Comparison of ENCODE assay signal across 8 cellular contexts in genomic region chr1:155001438-155001687, GRCh38. TPM values are rescaled to one million over a fixed set of nuclear protein-coding genes. Genes with fewer than 3 reads are reported as not detected.
DNase-seq lines count a peak whose midpoint lies in the region; ATAC-seq and TF ChIP-seq lines count a peak whose summit lies in the region.

No MANE protein-coding gene starts in this region.

- DNase-seq in CD4-positive, alpha-beta T cell, result peak in 1 of 10 experiments; percentile 56
- DNase-seq in colonic mucosa, result no peak
- no peak for DNase-seq in natural killer cell treated with Interleukin-12 subunit alpha and Interleukin-12 subunit beta and Interleukin-15 and Interleukin-18, amount 100 ng/mL, for 72 hours (ENCODE audit: low spot score)
- DNase-seq in T-helper 9 cell, result no peak
- DNase-seq in NCI-H1436 (lab: John Stamatoyannopoulos, UW), result no peak

- H2AFZ ChIP-seq in KMS-11 (ENCODE audit: low read depth), result peak overlapping the region; percentile 62

- POLR2A ChIA-PET in CD4-positive, alpha-beta T cell (lab: Charles Lee), result interaction anchor here (1.0 to 10.2 kb wide), 7 partner anchors 9 to 65 kb away, joined by 4 to 189 read pairs (median 28); partner anchors contain the start of genes CKS1B, FLAD1, PBXIP1 and PMVK

- H3K27me3 Mint-ChIP-seq in CD4-positive, alpha-beta T cell, result no peaks in the 10 kb centered on the region
- H3K27me3 Mint-ChIP-seq in natural killer cell treated with Interleukin-12 subunit alpha and Interleukin-12 subunit beta and Interleukin-15 and Interleukin-18, amount 100 ng/mL, for 72 hours, result no peaks in the 10 kb centered on the region

- peaks cover 15% of the 10 kb centered on the region for H3K36me3 Mint-ChIP-seq in CD4-positive, alpha-beta T cell (ENCODE audit: low read depth)
- no peaks in the 10 kb centered on the region for H3K36me3 Mint-ChIP-seq in natural killer cell treated with Interleukin-12 subunit alpha and Interleukin-12 subunit beta and Interleukin-15 and Interleukin-18, amount 100 ng/mL, for 72 hours

- no peaks in the 10 kb centered on the region for H3K9me3 Mint-ChIP-seq in CD4-positive, alpha-beta T cell
- H3K9me3 Mint-ChIP-seq in natural killer cell treated with Interleukin-12 subunit alpha and Interleukin-12 subunit beta and Interleukin-15 and Interleukin-18, amount 100 ng/mL, for 72 hours, result no peaks in the 10 kb centered on the region

- peak overlapping the region; percentile 90 for H3K27ac Mint-ChIP-seq in CD4-positive, alpha-beta T cell
- H3K27ac Mint-ChIP-seq in natural killer cell treated with Interleukin-12 subunit alpha and Interleukin-12 subunit beta and Interleukin-15 and Interleukin-18, amount 100 ng/mL, for 72 hours, result peak overlapping the region; percentile 94 to 95

- H3K4me1 ChIP-seq in KMS-11 (ENCODE audit: low read depth, poor library complexity, severe bottlenecking) (peaks cover 51% of the 10 kb centered on the region), colonic mucosa (peaks cover 22% of the 10 kb centered on the region)

- peak overlapping the region; percentile 41 for H3K4me2 ChIP-seq in KMS-11

- no peaks in the 10 kb centered on the region for H3K9me3 ChIP-seq in CD4-positive, alpha-beta T cell (ENCODE audit: control insufficient read depth, low read length)
- no peaks in the 10 kb centered on the region for H3K9me3 ChIP-seq in colonic mucosa

- intact Hi-C loops in CD4-positive, alpha-beta T cell (cut with DNase I, micrococcal nuclease), result loop anchor here (1.0 to 5.0 kb wide), 5 partner anchors 16 to 61 kb away; partner anchors contain the start of genes EFNA4 (in 2 of the 2) and CKS1B (in 1 of the 2)
- intact Hi-C loops in colonic mucosa (cut with DNase I), result no loop called here

- TF ChIP-seq CTCF in CD4-positive, alpha-beta T cell (IDR thresholded peaks at IDR 0.05), result no peak
- no peak for TF ChIP-seq CTCF in KMS-11 (conservative IDR thresholded peaks at IDR 0.05; ENCODE audit: low read depth, low read length)
- TF ChIP-seq CTCF in colonic mucosa (IDR thresholded peaks at IDR 0.05), result no peak

- no peak for ATAC-seq in CD4-positive, alpha-beta T cell (ENCODE audit: poor library complexity)
- ATAC-seq in natural killer cell treated with Interleukin-12 subunit alpha and Interleukin-12 subunit beta and Interleukin-15 and Interleukin-18, amount 100 ng/mL, for 72 hours, result no peak
- ATAC-seq in HG02678 (IDR thresholded peaks at IDR 0.05; ENCODE audit: unreplicated experiment) (no peak), GM19351 (IDR thresholded peaks at IDR 0.05; ENCODE audit: unreplicated experiment) (no peak)

- CTCF ChIA-PET in CD4-positive, alpha-beta T cell (lab: Charles Lee), result interaction anchor here (1.1 to 13.2 kb wide), 2 partner anchors 17 to 40 kb away, joined by 4 to 159 read pairs; partner anchors contain the start of gene PYGO2

- H3K4me3 ChIP-seq in KMS-11 (IDR thresholded peaks at IDR 0.05; ENCODE audit: insufficient read depth, low read depth, low read length) (peak overlapping the region; percentile 99), colonic mucosa (peak overlapping the region; percentile 83)

- peak overlapping the region; percentile 99 for H3K4me3 Mint-ChIP-seq in CD4-positive, alpha-beta T cell
- H3K4me3 Mint-ChIP-seq in natural killer cell treated with Interleukin-12 subunit alpha and Interleukin-12 subunit beta and Interleukin-15 and Interleukin-18, amount 100 ng/mL, for 72 hours, result peak overlapping the region; percentile 95

- H3K36me3 ChIP-seq in KMS-11 (ENCODE audit: insufficient read depth) (no peaks in the 10 kb centered on the region), colonic mucosa (no peaks in the 10 kb centered on the region)

- H3K4me1 Mint-ChIP-seq in CD4-positive, alpha-beta T cell (ENCODE audit: low read depth), result peaks cover 60% of the 10 kb centered on the region
- peaks cover 36 to 41% of the 10 kb centered on the region in 2 donors for H3K4me1 Mint-ChIP-seq in natural killer cell treated with Interleukin-12 subunit alpha and Interleukin-12 subunit beta and Interleukin-15 and Interleukin-18, amount 100 ng/mL, for 72 hours (ENCODE audit: low read depth in 2 of 2)

- H3K27ac ChIP-seq in CD4-positive, alpha-beta T cell (ENCODE audit: low read depth, low read length), result peak overlapping the region; percentile 96
- H3K27ac ChIP-seq in KMS-11, result peak overlapping the region; percentile 91
- peak overlapping the region; percentile 95 for H3K27ac ChIP-seq in colonic mucosa

- no peaks in the 10 kb centered on the region for H4K20me1 ChIP-seq in KMS-11 (ENCODE audit: insufficient read depth)

- H3K9ac ChIP-seq in KMS-11, result peak overlapping the region; percentile 84
- H3K9ac ChIP-seq in colonic mucosa (ENCODE audit: low read depth in 2 of 2, low read length in 2 of 2), result peak overlapping the region; percentile 87 to 92

- H3K27me3 ChIP-seq in CD4-positive, alpha-beta T cell (ENCODE audit: control insufficient read depth, insufficient read depth, low read length), result no peaks in the 10 kb centered on the region
- no peaks in the 10 kb centered on the region for H3K27me3 ChIP-seq in KMS-11 (ENCODE audit: insufficient read depth, low read depth)
- no peaks in the 10 kb centered on the region for H3K27me3 ChIP-seq in colonic mucosa

- peaks cover 37% of the 10 kb centered on the region for H3K79me2 ChIP-seq in KMS-11 (ENCODE audit: insufficient read depth, low read depth)

RNA-seq across cellular contexts. Expression of gene ZBTB7B, which starts 1.2 kb away (rescaled TPM):
- total RNA-seq in CD4-positive, alpha-beta T cell, result 10 to 100 TPM; 22.8 to 25.1 TPM
- 100 to 1,000 TPM; 185 to 205 TPM for total RNA-seq in colonic mucosa
- total RNA-seq in natural killer cell treated with Interleukin-12 subunit alpha and Interleukin-12 subunit beta and Interleukin-15 and Interleukin-18, amount 100 ng/mL, for 72 hours, result 100 to 1,000 TPM in 1 of 2 donors, 10 to 100 TPM in 1; 78.4 to 107 TPM

RNA-seq across cellular contexts. Expression of gene LENEP, which starts 8.0 kb away (rescaled TPM):
- not detected for total RNA-seq in CD4-positive, alpha-beta T cell
- total RNA-seq in colonic mucosa, result not detected
- total RNA-seq in natural killer cell treated with Interleukin-12 subunit alpha and Interleukin-12 subunit beta and Interleukin-15 and Interleukin-18, amount 100 ng/mL, for 72 hours, result 1 to 10 TPM in 1 of 2 donors, under 1 TPM in 1; 0.48 to 4.3 TPM

RNA-seq across cellular contexts. Expression of gene FLAD1, which starts 18.2 kb away (rescaled TPM):
- total RNA-seq in CD4-positive, alpha-beta T cell, result 10 to 100 TPM; 16.7 to 19.4 TPM
- total RNA-seq in colonic mucosa, result 10 to 100 TPM; 28.2 to 46.1 TPM
- 10 to 100 TPM; 53.1 to 84.2 TPM for total RNA-seq in natural killer cell treated with Interleukin-12 subunit alpha and Interleukin-12 subunit beta and Interleukin-15 and Interleukin-18, amount 100 ng/mL, for 72 hours

RNA-seq across cellular contexts. Expression of gene CKS1B, which starts 26.9 kb away (rescaled TPM):
- total RNA-seq in CD4-positive, alpha-beta T cell, result 1 to 10 TPM; 1.4 to 3.9 TPM
- total RNA-seq in colonic mucosa, result 10 to 100 TPM; 49.5 to 76.5 TPM
- total RNA-seq in natural killer cell treated with Interleukin-12 subunit alpha and Interleukin-12 subunit beta and Interleukin-15 and Interleukin-18, amount 100 ng/mL, for 72 hours, result 10 to 100 TPM; 52.4 to 72.9 TPM

RNA-seq across cellular contexts. Expression of gene SHC1, which starts 30.8 kb away (rescaled TPM):
- total RNA-seq in CD4-positive, alpha-beta T cell, result 10 to 100 TPM; 59.9 to 60.0 TPM
- total RNA-seq in colonic mucosa, result 100 to 1,000 TPM in 1 of 2 donors, 10 to 100 TPM in 1; 98.3 to 104 TPM
- 10 to 100 TPM; 72.3 to 72.7 TPM for total RNA-seq in natural killer cell treated with Interleukin-12 subunit alpha and Interleukin-12 subunit beta and Interleukin-15 and Interleukin-18, amount 100 ng/mL, for 72 hours
